ENCODE assay signal across 32 cellular contexts in the genomic region with DNA sequence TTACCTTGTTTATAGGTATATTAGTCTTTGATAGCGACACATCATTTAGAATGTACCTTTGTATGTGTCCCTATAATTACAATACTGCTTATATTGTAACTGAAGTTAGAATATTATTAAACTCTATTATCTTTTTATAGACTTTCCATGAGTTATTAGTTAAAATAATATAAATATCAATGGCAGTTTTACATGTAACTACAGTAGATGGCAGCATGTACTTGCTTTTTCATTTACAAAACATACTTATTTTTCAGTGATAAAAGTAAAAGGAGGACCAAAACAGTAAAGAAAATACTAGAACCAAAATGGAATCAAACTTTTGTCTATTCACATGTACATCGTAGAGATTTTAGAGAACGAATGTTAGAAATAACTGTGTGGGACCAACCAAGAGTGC.
A peak's percentile ranks its signal among the peaks of the same experiment; 100 is the strongest.
DNase-seq lines count a peak whose midpoint lies in the region; ATAC-seq and TF ChIP-seq lines count a peak whose summit lies in the region.
"Had no signal": no experiment of that assay in that cellular context is flagged by ENCODE, and none has a peak within 500 bp of the region (broad histone marks: within the 10 kb centered on the region; RNA-seq: fewer than 3 reads in every experiment).

No MANE protein-coding gene starts in this region.

- 90 to 96% (median 92%) methylated on average over 3 of the region's 3 CpGs for WGBS in heart left ventricle, 4 donors
- WGBS in smooth muscle cell (ENCODE audit: low lambda C conversion rate) = 96% methylated on average over 3 of the region's 3 CpGs

- H3K4me2 ChIP-seq in smooth muscle cell = no peak overlapping the region

- DNase-seq in cardiac muscle cell (ENCODE audit: low read depth in 1 of 2, low spot score in 1 of 2) (peak in 1 of 2 donors; percentile 6), heart left ventricle (no peak), RKO (ENCODE audit: low spot score) (peak; percentile 0), fibroblast of pulmonary artery (ENCODE audit: low read depth) (peak; percentile 24), smooth muscle cell (lab: John Stamatoyannopoulos, UW; ENCODE audit: unreplicated experiment) (no peak), NCI-H1417 (lab: John Stamatoyannopoulos, UW) (no peak), AG20443 (ENCODE audit: low spot score) (no peak)
- DNase-seq: 8988T; activated gamma-delta T cell; activated naive CD8-positive, alpha-beta T cell treated with anti-CD3 and anti-CD28 coated beads, Interleukin-2, amount 10 ng/mL, durations not matched to agents 7 days and 5 days; activated T-cell treated with anti-CD3 and anti-CD28 coated beads, Interleukin-2, amount 50 U/mL, for 4 hours; CD8-positive, alpha-beta T cell; DMS 273 treated with DMSO at 0.1 percent for 48 hours; dorsolateral prefrontal cortex; EL; islet precursor cell; Karpas-422; left ventricle myocardium inferior; mesenchymal stem cell; MV-4-11; NCI-H146; NCI-H446 treated with DMSO at 0.1 percent for 48 hours; NCI-H774; posterior cingulate gyrus; RPMI8226; spleen; stimulated activated CD4-positive, alpha-beta T cell treated with anti-CD3 and anti-CD28 coated beads, Interleukin-2, amount 100 ng/mL, for 24 hours; testis had no signal

- ATAC-seq in heart left ventricle = no peak
- ATAC-seq in HG02623 (IDR thresholded peaks at IDR 0.05; ENCODE audit: unreplicated experiment) = no peak
- ATAC-seq: activated T-cell treated with anti-CD3 and anti-CD28 coated beads, Interleukin-2, amount 50 U/mL, for 4 hours; CD8-positive, alpha-beta T cell; HCT116; HepG2 had no signal

- no peaks in the 10 kb centered on the region for H4K20me1 ChIP-seq in smooth muscle cell (ENCODE audit: low read depth)

- peak; percentile 9 for TF ChIP-seq CTCF in cardiac muscle cell (IDR thresholded peaks at IDR 0.05; ENCODE audit: low read depth, low read length)
- no peak for TF ChIP-seq CTCF in heart left ventricle (IDR thresholded peaks at IDR 0.05)
- TF ChIP-seq CTCF in fibroblast of pulmonary artery (IDR thresholded peaks at IDR 0.05; ENCODE audit: low read length, missing control alignments) = peak; percentile 13
- peak; percentile 11 for TF ChIP-seq CTCF in smooth muscle cell (IDR thresholded peaks at IDR 0.05; ENCODE audit: borderline replicate concordance, insufficient read depth, poor library complexity, severe bottlenecking)

- H3K27ac ChIP-seq in cardiac muscle cell (no peak overlapping the region), heart left ventricle (no peak overlapping the region), smooth muscle cell (ENCODE audit: low read depth) (no peak overlapping the region)
- H3K27ac ChIP-seq: dorsolateral prefrontal cortex, left ventricle myocardium inferior, right atrium auricular region, spleen, testis had no signal

- H3K36me3 ChIP-seq in cardiac muscle cell = no peaks in the 10 kb centered on the region
- no peaks in the 10 kb centered on the region for H3K36me3 ChIP-seq in heart left ventricle
- no peaks in the 10 kb centered on the region for H3K36me3 ChIP-seq in smooth muscle cell (ENCODE audit: low read depth)
- H3K36me3 ChIP-seq: left ventricle myocardium inferior, right atrium auricular region, spleen had no signal

- no peak overlapping the region for H3K4me3 ChIP-seq in cardiac muscle cell
- no peak overlapping the region for H3K4me3 ChIP-seq in heart left ventricle
- H3K4me3 ChIP-seq in fibroblast of pulmonary artery (replicated peaks; ENCODE audit: low read depth, low read length) = no peak overlapping the region
- H3K4me3 ChIP-seq in smooth muscle cell = no peak overlapping the region
- H3K4me3 ChIP-seq: dorsolateral prefrontal cortex, left ventricle myocardium inferior, right atrium auricular region, spleen, testis had no signal

- TF ChIP-seq POLR2A in heart left ventricle (IDR thresholded peaks at IDR 0.05) = no peak

- no peaks in the 10 kb centered on the region for H3K9me3 ChIP-seq in cardiac muscle cell (ENCODE audit: low read depth)
- H3K9me3 ChIP-seq in heart left ventricle = no peaks in the 10 kb centered on the region
- no peaks in the 10 kb centered on the region for H3K9me3 ChIP-seq in smooth muscle cell (replicated peaks; ENCODE audit: low read depth)
- H3K9me3 ChIP-seq: left ventricle myocardium inferior, right atrium auricular region, spleen, testis had no signal

- H3K79me2 ChIP-seq in smooth muscle cell (ENCODE audit: low read depth) = no peaks in the 10 kb centered on the region

- no peaks in the 10 kb centered on the region for H3K27me3 ChIP-seq in cardiac muscle cell
- no peaks in the 10 kb centered on the region for H3K27me3 ChIP-seq in heart left ventricle
- H3K27me3 ChIP-seq in smooth muscle cell (ENCODE audit: low read depth) = no peaks in the 10 kb centered on the region
- H3K27me3 ChIP-seq: dorsolateral prefrontal cortex, right atrium auricular region, spleen, testis had no signal

- intact Hi-C loops in heart left ventricle (cut with DNase I) = no loop called here

- H2AFZ ChIP-seq in smooth muscle cell (ENCODE audit: low read depth) = no peak overlapping the region

- no peak overlapping the region for H3K9ac ChIP-seq in smooth muscle cell (ENCODE audit: low read depth)

- H3F3A ChIP-seq in smooth muscle cell (ENCODE audit: low read depth) = no peaks in the 10 kb centered on the region

- H3K4me1 ChIP-seq in cardiac muscle cell (ENCODE audit: low read depth) (no peaks in the 10 kb centered on the region), heart left ventricle (no peaks in the 10 kb centered on the region), smooth muscle cell (ENCODE audit: low read depth) (peaks cover 5% of the 10 kb centered on the region)
- H3K4me1 ChIP-seq: left ventricle myocardium inferior, right atrium auricular region, spleen, testis had no signal

Comparison
In these comparisons a context has a peak if more than half of its experiments do, and no peak if none do; other contexts are left out.
1. CTCF ChIP-seq: peak in cardiac muscle cell (single experiment), fibroblast of pulmonary artery (single experiment) and smooth muscle cell (single experiment); none in heart left ventricle (0 of 12).
2. DNase-seq: peak in RKO (single experiment) and fibroblast of pulmonary artery (single experiment); none in heart left ventricle (0 of 5), smooth muscle cell (single experiment), NCI-H1417 (0 of 3) and AG20443 (single experiment).